22 cellular contexts compared by ENCODE assay signal in genomic region chr19:40332669-40333068, GRCh38. TPM values are rescaled to one million over a fixed set of nuclear protein-coding genes. Genes with fewer than 3 reads are reported as not detected.
"Had no signal": no experiment of that assay in that cellular context is flagged by ENCODE, and none has a peak within 500 bp of the region (broad histone marks: within the 10 kb centered on the region; RNA-seq: fewer than 3 reads in every experiment).

No MANE protein-coding gene starts in this region.

- DNase-seq: cortex of kidney; effector memory CD4-positive, alpha-beta T cell; gastrocnemius medialis; glutamatergic neuron; left cardiac atrium; left ventricle myocardium inferior; mesendoderm; naive thymus-derived CD4-positive, alpha-beta T cell; nephron progenitor cell; psoas muscle; stimulated activated CD4-positive, alpha-beta T cell treated with anti-CD3 and anti-CD28 coated beads, Interleukin-2, amount 100 ng/mL, for 24 hours; stimulated activated CD4-positive, alpha-beta T cell treated with anti-CD3 and anti-CD28 coated beads, Interleukin-4, amount 100 ng/mL, for 4 hours; stimulated activated naive B cell treated with anti-CD40 and anti-IgM and Interleukin-4, amounts not matched to agents 10 μg/mL and 1 μg/mL and 100 μg/mL, for 72 hours; stimulated activated naive CD8-positive, alpha-beta T cell treated with anti-CD3 and anti-CD28 coated beads, Interleukin-15, amount 100 ng/mL, for 72 hours; thyroid gland; uterus had no signal

- H3K27me3 ChIP-seq: gastrocnemius medialis, thyroid gland, uterus had no signal

- H3K4me1 Mint-ChIP-seq: nephron progenitor cell; stimulated activated naive CD8-positive, alpha-beta T cell treated with anti-CD3 and anti-CD28 coated beads, Interleukin-15, amount 100 ng/mL, for 72 hours had no signal

- H3K4me3 ChIP-seq: gastrocnemius medialis, left ventricle myocardium inferior, lung, psoas muscle, thyroid gland, uterus had no signal

- H3K27ac ChIP-seq: gastrocnemius medialis, left ventricle myocardium inferior, parathyroid adenoma, psoas muscle, thyroid gland, uterus had no signal

- H3K9me3 Mint-ChIP-seq: naive thymus-derived CD4-positive, alpha-beta T cell; nephron progenitor cell; stimulated activated naive B cell treated with anti-CD40 and anti-IgM and Interleukin-4, amounts not matched to agents 10 μg/mL and 1 μg/mL and 100 μg/mL, for 72 hours; stimulated activated naive CD8-positive, alpha-beta T cell treated with anti-CD3 and anti-CD28 coated beads, Interleukin-15, amount 100 ng/mL, for 72 hours; type B pancreatic cell had no signal

- H3K4me3 Mint-ChIP-seq: naive thymus-derived CD4-positive, alpha-beta T cell; nephron progenitor cell; stimulated activated naive B cell treated with anti-CD40 and anti-IgM and Interleukin-4, amounts not matched to agents 10 μg/mL and 1 μg/mL and 100 μg/mL, for 72 hours; stimulated activated naive CD8-positive, alpha-beta T cell treated with anti-CD3 and anti-CD28 coated beads, Interleukin-15, amount 100 ng/mL, for 72 hours; type B pancreatic cell had no signal

- ATAC-seq: esophagus mucosa; gastrocnemius medialis; left cardiac atrium; naive thymus-derived CD4-positive, alpha-beta T cell; psoas muscle; sciatic nerve; stimulated activated naive B cell treated with anti-CD40 and anti-IgM and Interleukin-4, amounts not matched to agents 10 μg/mL and 1 μg/mL and 100 μg/mL, for 72 hours; stimulated activated naive CD8-positive, alpha-beta T cell treated with anti-CD3 and anti-CD28 coated beads, Interleukin-15, amount 100 ng/mL, for 72 hours had no signal

- H3K27ac Mint-ChIP-seq: naive thymus-derived CD4-positive, alpha-beta T cell; nephron progenitor cell; stimulated activated naive B cell treated with anti-CD40 and anti-IgM and Interleukin-4, amounts not matched to agents 10 μg/mL and 1 μg/mL and 100 μg/mL, for 72 hours; type B pancreatic cell had no signal

- H3K27me3 Mint-ChIP-seq: naive thymus-derived CD4-positive, alpha-beta T cell; stimulated activated naive B cell treated with anti-CD40 and anti-IgM and Interleukin-4, amounts not matched to agents 10 μg/mL and 1 μg/mL and 100 μg/mL, for 72 hours; stimulated activated naive CD8-positive, alpha-beta T cell treated with anti-CD3 and anti-CD28 coated beads, Interleukin-15, amount 100 ng/mL, for 72 hours; type B pancreatic cell had no signal

RNA-seq across cellular contexts. Expression of gene HIPK4, which starts 57.3 kb away (rescaled TPM):
- total RNA-seq: esophagus mucosa, left ventricle myocardium inferior, skeletal muscle tissue had no signal
